8 cellular contexts compared by ENCODE assay signal in genomic region chr11:77819921-77820564, GRCh38. TPM values are rescaled to one million over a fixed set of nuclear protein-coding genes. Genes with fewer than 3 reads are reported as not detected.
DNase-seq lines count a peak whose midpoint lies in the region; ATAC-seq, FAIRE-seq and TF ChIP-seq lines count a peak whose summit lies in the region.

No MANE protein-coding gene starts in this region.

- peaks cover 36% of the 10 kb centered on the region for H3K4me1 ChIP-seq in Loucy (ENCODE audit: insufficient read depth, low read length, poor library complexity, severe bottlenecking)
- peaks cover 16 to 24% of the 10 kb centered on the region in 2 donors for H3K4me1 ChIP-seq in duodenal mucosa (ENCODE audit: control insufficient read depth in 1 of 2, insufficient read depth in 2 of 2, low read length in 2 of 2)
- peaks cover 3 to 10% of the 10 kb centered on the region in 2 donors for H3K4me1 ChIP-seq in lung (ENCODE audit: control insufficient read depth in 2 of 2, insufficient read depth in 2 of 2, low read length in 2 of 2)

- H3K9me3 ChIP-seq in Loucy (ENCODE audit: insufficient read depth, low read depth, low read length), result peaks cover under 1% of the 10 kb centered on the region; the same call in 1 of the 2 replicates
- H3K9me3 ChIP-seq in duodenal mucosa (ENCODE audit: control insufficient read depth in 1 of 2, low read length in 2 of 2), result no peaks in the 10 kb centered on the region
- no peaks in the 10 kb centered on the region for H3K9me3 ChIP-seq in lung (ENCODE audit: control insufficient read depth in 2 of 2, insufficient read depth in 1 of 2, low read length in 1 of 2)

- H3K4me2 ChIP-seq in Loucy (ENCODE audit: low read depth, low read length, poor library complexity, severe bottlenecking), result peak overlapping the region; percentile 89

- H3K9ac ChIP-seq in Loucy (ENCODE audit: low read depth, low read length, poor library complexity, severe bottlenecking) (peak overlapping the region; percentile 91), duodenal mucosa (ENCODE audit: low read depth in 1 of 2, low read length in 2 of 2) (peak overlapping the region; percentile 66 to 88)

- peak overlapping the region; percentile 99 for H3K4me3 ChIP-seq in Loucy (ENCODE audit: low read length, poor library complexity, severe bottlenecking)
- peak overlapping the region; percentile 94 to 100 for H3K4me3 ChIP-seq in duodenal mucosa (ENCODE audit: low read depth in 1 of 2, low read length in 2 of 2)
- H3K4me3 ChIP-seq in lung, result peak overlapping the region; percentile 97

- H3K36me3 ChIP-seq in Loucy (ENCODE audit: insufficient read depth, low read length) (no peaks in the 10 kb centered on the region), duodenal mucosa (ENCODE audit: control insufficient read depth in 1 of 2, insufficient read depth in 2 of 2, low read length in 2 of 2) (no peaks in the 10 kb centered on the region), lung (ENCODE audit: control insufficient read depth in 2 of 2, insufficient read depth in 2 of 2, low read length in 2 of 2) (no peaks in the 10 kb centered on the region)

- peak overlapping the region; percentile 77 for H2AFZ ChIP-seq in Loucy (ENCODE audit: low read length)

- FAIRE-seq in H54 (lab: Jason Lieb, UNC), result no peak

- H3K27me3 ChIP-seq in Loucy (ENCODE audit: insufficient read depth, low read length, poor library complexity, severe bottlenecking) (peaks cover 7% of the 10 kb centered on the region), duodenal mucosa (ENCODE audit: control insufficient read depth in 1 of 2, insufficient read depth in 2 of 2, low read length in 2 of 2) (no peaks in the 10 kb centered on the region), lung (ENCODE audit: control insufficient read depth, insufficient read depth) (no peaks in the 10 kb centered on the region)

- H3K27ac ChIP-seq in duodenal mucosa (ENCODE audit: low read depth, low read length) (peak overlapping the region; percentile 87), lung (ENCODE audit: low read depth in 1 of 2, low read length in 1 of 2) (peak overlapping the region; percentile 90 to 94)

- WGBS in lung, 2 donors, result 0% methylated on average over 44 to 55 of the region's 55 CpGs

- TF ChIP-seq POLR2A in H54 (IDR thresholded peaks at IDR 0.05; ENCODE audit: low read depth, low read length), result no peak

- DNase-seq in GM10248 (ENCODE audit: extremely low spot score) (peak; percentile 46), H54 (ENCODE audit: insufficient read length, low spot score) (peak; percentile 26), lung (ENCODE audit: low spot score) (peak; percentile 44), amniotic stem cell (lab: John Stamatoyannopoulos, UW) (no peak)
- peak; percentile 25 for DNase-seq in activated CD4-positive, alpha-beta T cell treated with anti-CD3 and anti-CD28 coated beads for 1 hour
- peak; percentile 8 for DNase-seq in stimulated activated CD8-positive, alpha-beta memory T cell treated with anti-CD3 and anti-CD28 coated beads, Interleukin-15, amount 100 ng/mL, for 24 hours (ENCODE audit: low read depth)

- POLR2A ChIA-PET in GM10248 (lab: Yijun Ruan, JAX), result no interaction called here

- peaks cover 63% of the 10 kb centered on the region for H3K79me2 ChIP-seq in Loucy (ENCODE audit: insufficient read depth, low read length)

- no peak for TF ChIP-seq CTCF in GM10248 (IDR thresholded peaks at IDR 0.05; ENCODE audit: control extremely low read depth, extremely low read depth, low read depth, missing control alignments)
- no peak for TF ChIP-seq CTCF in Loucy (conservative IDR thresholded peaks at IDR 0.05; ENCODE audit: low read length)
- TF ChIP-seq CTCF in lung (IDR thresholded peaks at IDR 0.05; ENCODE audit: control extremely low read depth, extremely low read depth), result no peak

- peak; percentile 20 for ATAC-seq in lung (ENCODE audit: insufficient read depth, low FRiP score)

- H4K20me1 ChIP-seq in Loucy (ENCODE audit: insufficient read depth, low read length, poor library complexity, severe bottlenecking), result peaks cover 50% of the 10 kb centered on the region

- CTCF ChIA-PET in GM10248 (lab: Yijun Ruan, JAX), result interaction anchor here (0.9 to 2.3 kb wide), 2 partner anchors 19 to 46 kb away, joined by 3 to 7 read pairs; no protein-coding TSS in a partner anchor

- no peaks in the 10 kb centered on the region for H3F3A ChIP-seq in Loucy (ENCODE audit: low read depth)

- no peaks in the 10 kb centered on the region for H3K9me2 ChIP-seq in Loucy (replicated peaks; ENCODE audit: low read depth, low read length)

RNA-seq across cellular contexts. Expression of gene RSF1, which starts 0.5 kb away (rescaled TPM):
- 100 to 1,000 TPM in 1 of 2 donors, 10 to 100 TPM in 1; 47.3 to 110 TPM for total RNA-seq in lung
- polyA plus RNA-seq in lung, result 10 to 100 TPM in 1 of 2 donors, 1 to 10 TPM in 1; 9.8 to 11.0 TPM

RNA-seq across cellular contexts. Expression of gene AAMDC, which starts 0.9 kb away (rescaled TPM):
- 10 to 100 TPM; 28.5 to 29.4 TPM for total RNA-seq in lung
- 10 to 100 TPM; 26.2 to 77.9 TPM for polyA plus RNA-seq in lung
